ENCODE assay signal across 1 cellular context in genomic region chr14:103078420-103078749, GRCh38.
TF ChIP-seq lines count a peak whose summit lies in the region.

No MANE protein-coding gene starts in this region.

TF ChIP-seq in H1, 55 proteins besides CTCF, POLR2A, EP300 and RAD21:
- TF ChIP-seq SIN3A (conservative IDR thresholded peaks at IDR 0.05 in 1 of 2, IDR thresholded peaks at IDR 0.05 in 1 of 2; ENCODE audit: low read depth in 1 of 2, low read length in 2 of 2) (0 out of 4 replicates have a peak, but pooled peaks of 1 of the 2 experiments have one; percentile 35), CREB1 (IDR thresholded peaks at IDR 0.05) (no peak)
